1 cellular context compared by ENCODE assay signal in the genomic region with DNA sequence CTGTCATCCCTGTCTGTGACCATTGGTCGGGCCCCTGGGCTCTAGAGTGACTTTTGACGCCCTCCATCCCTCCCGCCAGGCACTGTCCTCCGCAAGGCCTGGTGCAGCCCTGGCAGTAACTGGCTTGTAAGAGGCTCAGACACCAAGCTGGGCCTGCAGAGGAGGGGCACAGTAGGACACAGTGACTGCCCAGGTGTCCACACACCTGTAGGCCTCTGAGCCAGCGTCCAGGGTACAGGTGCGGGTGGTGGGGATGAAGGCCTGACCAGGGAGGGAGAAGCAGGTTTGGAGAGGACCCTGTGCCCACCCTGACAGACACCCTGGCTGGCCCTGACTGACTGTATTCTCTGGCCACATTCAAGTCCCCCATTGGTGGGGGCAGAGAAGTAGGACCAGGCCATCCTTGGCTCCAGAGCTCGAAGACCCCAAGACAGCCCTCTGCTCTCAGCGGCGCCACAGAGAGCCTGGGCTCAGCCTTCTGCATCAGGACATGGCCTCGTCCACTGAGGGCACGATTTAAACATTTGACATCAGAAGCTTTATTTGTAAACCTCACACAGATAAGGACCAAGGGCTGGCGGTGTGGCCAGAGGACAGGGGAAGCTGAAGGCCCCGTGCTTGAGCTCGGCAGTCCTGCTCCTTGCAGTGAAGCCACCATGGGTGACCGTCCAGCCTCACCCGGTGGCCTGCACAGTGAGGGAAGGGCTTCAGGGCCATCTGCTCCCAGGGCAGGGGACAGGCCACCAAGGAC.
TF ChIP-seq lines count a peak whose summit lies in the region.

No MANE protein-coding gene starts in this region.

TF ChIP-seq in H1, 55 proteins besides CTCF, POLR2A, EP300 and RAD21:
- TF ChIP-seq PHF8 (conservative IDR thresholded peaks at IDR 0.05; ENCODE audit: low read depth, low read length) (no peak), POLR2AphosphoS5 (IDR thresholded peaks at IDR 0.05; ENCODE audit: low read depth, low read length) (peak; percentile 21; the same call in 1 of the 2 replicates), HDAC2 (IDR thresholded peaks at IDR 0.05; ENCODE audit: borderline replicate concordance in 1 of 2, low read depth in 2 of 2, low read length in 2 of 2) (no peak), GABPA (IDR thresholded peaks at IDR 0.05; ENCODE audit: borderline replicate concordance, insufficient read depth, low read length) (no peak), ZNF274 (IDR thresholded peaks at IDR 0.05; ENCODE audit: borderline replicate concordance, extremely low read depth, low read length) (no peak)
- TF ChIP-seq, protein P1, sequence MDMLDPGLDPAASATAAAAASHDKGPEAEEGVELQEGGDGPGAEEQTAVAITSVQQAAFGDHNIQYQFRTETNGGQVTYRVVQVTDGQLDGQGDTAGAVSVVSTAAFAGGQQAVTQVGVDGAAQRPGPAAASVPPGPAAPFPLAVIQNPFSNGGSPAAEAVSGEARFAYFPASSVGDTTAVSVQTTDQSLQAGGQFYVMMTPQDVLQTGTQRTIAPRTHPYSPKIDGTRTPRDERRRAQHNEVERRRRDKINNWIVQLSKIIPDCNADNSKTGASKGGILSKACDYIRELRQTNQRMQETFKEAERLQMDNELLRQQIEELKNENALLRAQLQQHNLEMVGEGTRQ (IDR thresholded peaks at IDR 0.05; ENCODE audit: low read length) = no peak
